In genomic region chrX:96140796-96141195, GRCh38 we compare ENCODE assay signal across 20 cellular contexts.
"Had no signal": no experiment of that assay in that cellular context is flagged by ENCODE, and none has a peak within 500 bp of the region (broad histone marks: within the 10 kb centered on the region; RNA-seq: fewer than 3 reads in every experiment).

No MANE protein-coding gene starts in this region.

- DNase-seq: cerebellar nuclear complex; effector memory CD8-positive, alpha-beta T cell; esophagus squamous epithelium; foreskin melanocyte; immature natural killer cell; kidney; left cardiac atrium; left ventricle myocardium inferior; lower lobe of right lung; naive B cell; occipital lobe; right lobe of liver; stimulated activated CD4-positive, alpha-beta T cell treated with anti-CD3 and anti-CD28 coated beads, Interleukin-2, amount 100 ng/mL, for 24 hours; stimulated activated CD4-positive, alpha-beta T cell treated with anti-CD3 and anti-CD28 coated beads, Interleukin-4, amount 100 ng/mL, for 4 hours; stimulated activated naive B cell treated with anti-CD40 and anti-IgM and Interleukin-4, amounts not matched to agents 10 μg/mL and 1 μg/mL and 100 μg/mL, for 72 hours; stimulated activated naive CD8-positive, alpha-beta T cell treated with anti-CD3 and anti-CD28 coated beads, Interleukin-15, amount 100 ng/mL, for 72 hours; testis; transverse colon had no signal

- FAIRE-seq: kidney had no signal

- H3K27me3 ChIP-seq: esophagus squamous epithelium, right lobe of liver, testis, transverse colon had no signal

- H3K27ac ChIP-seq: esophagus squamous epithelium, left ventricle myocardium inferior, lower lobe of right lung, parathyroid adenoma, prostate gland, right lobe of liver, testis, transverse colon had no signal

- H3K9me3 ChIP-seq: esophagus squamous epithelium, left ventricle myocardium inferior, lower lobe of right lung, prostate gland, right lobe of liver, testis, transverse colon had no signal

- H2AFZ ChIP-seq: parathyroid adenoma had no signal

- H3K4me1 ChIP-seq: esophagus squamous epithelium, left ventricle myocardium inferior, lower lobe of right lung, parathyroid adenoma, prostate gland, right lobe of liver, testis, transverse colon had no signal

- H3K36me3 ChIP-seq: esophagus squamous epithelium, left ventricle myocardium inferior, lower lobe of right lung, prostate gland, right lobe of liver, transverse colon had no signal

- H3K4me3 ChIP-seq: esophagus squamous epithelium, left ventricle myocardium inferior, lower lobe of right lung, prostate gland, right lobe of liver, testis, transverse colon had no signal

- H3K9ac ChIP-seq: parathyroid adenoma had no signal
